In genomic region chr17:8619294-8619693, GRCh38 we compare ENCODE assay signal across 20 cellular contexts.
"Had no signal": no experiment of that assay in that cellular context is flagged by ENCODE, and none has a peak within 500 bp of the region (broad histone marks: within the 10 kb centered on the region; RNA-seq: fewer than 3 reads in every experiment).

No MANE protein-coding gene starts in this region.

- DNase-seq: activated B cell treated with CpG ODN at 0.5 μM for 24 hours; activated CD4-positive, alpha-beta T cell treated with anti-CD3 and anti-CD28 coated beads for 1 hour; activated CD4-positive, alpha-beta T cell treated with anti-CD3 and anti-CD28 coated beads, Interleukin-2, amount 10 ng/mL, durations not matched to agents 24 days and 14 days; activated CD4-positive, alpha-beta T cell treated with anti-CD3 and anti-CD28 coated beads, Interleukin-2, amount 50 U/mL, for 48 hours; activated CD8-positive, alpha-beta memory T cell treated with anti-CD3 and anti-CD28 coated beads, Interleukin-2, amount 10 ng/mL, durations not matched to agents 7 days and 5 days; activated effector memory CD4-positive, alpha-beta T cell treated with Interleukin-2 at 50 U/mL for 16 hours; activated naive CD4-positive, alpha-beta T cell; activated T-cell treated with anti-CD3 and anti-CD28 coated beads, Interleukin-2, amount 50 U/mL, for 24 hours; MM.1S; NCI-H1105; NCI-H1436; NCI-H187; NCI-H2081 treated with DMSO at 0.1 percent for 48 hours; NCI-H446; NCI-H524; PC-3; SHP77 treated with DMSO at 0.1 percent for 48 hours; T-cell; T-helper 2 cell; T1000 had no signal

- ATAC-seq: activated CD8-positive, alpha-beta memory T cell treated with anti-CD3 and anti-CD28 coated beads, Interleukin-2, amount 10 ng/mL, durations not matched to agents 7 days and 5 days; PC-3; T-cell had no signal
